ENCODE assay signal across 20 cellular contexts in the genomic region with DNA sequence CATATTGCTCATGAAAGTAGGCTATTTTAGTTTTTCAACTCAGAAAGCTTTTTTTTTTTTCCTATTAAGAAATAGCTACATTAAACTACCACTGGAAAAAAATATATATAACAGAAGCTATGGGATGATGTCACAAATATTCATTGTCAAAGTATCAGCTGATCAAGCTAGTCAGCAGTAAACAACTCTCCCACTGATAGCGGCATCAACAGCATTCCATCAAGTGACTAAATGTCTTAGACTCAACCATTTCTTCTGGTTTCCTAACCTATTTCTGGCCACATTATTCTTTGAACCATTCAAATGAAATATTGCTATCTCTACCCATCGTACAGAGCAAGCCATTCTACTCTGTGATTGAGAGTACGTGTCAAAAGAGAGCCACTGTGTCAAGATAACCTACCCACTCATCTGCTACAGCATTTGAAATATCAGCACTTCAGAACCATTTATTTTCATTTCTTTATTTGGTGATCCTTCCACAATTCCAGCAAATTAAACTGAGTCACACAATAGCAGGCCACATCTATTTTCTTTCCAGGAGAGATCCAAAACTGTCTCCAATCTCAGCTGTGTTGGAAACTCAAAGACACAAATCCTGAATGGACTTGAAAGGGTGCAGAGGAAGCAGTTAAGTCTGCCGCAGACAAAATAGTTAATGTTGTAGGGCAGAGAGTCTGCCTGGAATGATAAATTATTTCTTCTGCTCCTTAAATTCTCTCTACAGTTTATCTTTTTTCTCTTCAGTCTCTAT.
DNase-seq lines count a peak whose midpoint lies in the region; ATAC-seq and TF ChIP-seq lines count a peak whose summit lies in the region.
"Had no signal": no experiment of that assay in that cellular context is flagged by ENCODE, and none has a peak within 500 bp of the region (broad histone marks: within the 10 kb centered on the region; RNA-seq: fewer than 3 reads in every experiment).

No MANE protein-coding gene starts in this region.

- H3K4me1 ChIP-seq in thoracic aorta (ENCODE audit: control insufficient read depth in 1 of 2, low read depth in 2 of 2): peaks cover 0 to 21% of the 10 kb centered on the region in 2 donors
- H3K4me1 ChIP-seq in CD8-positive, alpha-beta T cell (ENCODE audit: insufficient read depth, low read length): no peaks in the 10 kb centered on the region
- H3K4me1 ChIP-seq: parathyroid adenoma had no signal

- TF ChIP-seq CTCF in coronary artery (IDR thresholded peaks at IDR 0.05): no peak
- TF ChIP-seq CTCF in mesothelial cell of epicardium (IDR thresholded peaks at IDR 0.05; ENCODE audit: unreplicated experiment): no peak
- TF ChIP-seq CTCF in thoracic aorta (IDR thresholded peaks at IDR 0.05): no peak
- no peak for TF ChIP-seq CTCF in CD8-positive, alpha-beta T cell (IDR thresholded peaks at IDR 0.05)

- CTCF ChIA-PET in CD8-positive, alpha-beta T cell (lab: Charles Lee): no interaction called here

- POLR2A ChIA-PET in CD8-positive, alpha-beta T cell (lab: Charles Lee): no interaction called here

- H3K27ac Mint-ChIP-seq in mesothelial cell of epicardium: peak overlapping the region; percentile 81
- H3K27ac Mint-ChIP-seq in CD8-positive, alpha-beta T cell: no peak overlapping the region
- H3K27ac Mint-ChIP-seq: activated B cell treated with CpG ODN at 0.5 μM for 24 hours; activated CD4-positive, alpha-beta memory T cell treated with anti-CD3 and anti-CD28 coated beads, Interleukin-2, amount 10 ng/mL, durations not matched to agents 7 days and 5 days; CD8-positive, alpha-beta memory T cell; endodermal cell; stimulated activated memory B cell treated with anti-CD40 and anti-IgM and Interleukin-4, amounts not matched to agents 10 μg/mL and 1 μg/mL and 100 μg/mL, for 72 hours had no signal

- H3K36me3 ChIP-seq in thoracic aorta: no peaks in the 10 kb centered on the region
- no peaks in the 10 kb centered on the region for H3K36me3 ChIP-seq in CD8-positive, alpha-beta T cell (ENCODE audit: insufficient read depth, low read length)
- H3K36me3 ChIP-seq: sigmoid colon had no signal

- no peaks in the 10 kb centered on the region for H3K9me3 ChIP-seq in thoracic aorta
- H3K9me3 ChIP-seq in CD8-positive, alpha-beta T cell (ENCODE audit: low read length): no peaks in the 10 kb centered on the region
- H3K9me3 ChIP-seq: sigmoid colon had no signal

- H3K4me3 ChIP-seq in coronary artery (peak overlapping the region; percentile 17), thoracic aorta (peak overlapping the region; percentile 17)
- H3K4me3 ChIP-seq in CD8-positive, alpha-beta T cell (ENCODE audit: low read depth, low read length): no peak overlapping the region
- H3K4me3 ChIP-seq: sigmoid colon had no signal

- H3K27me3 ChIP-seq in thoracic aorta (replicated peaks; ENCODE audit: insufficient read depth): no peaks in the 10 kb centered on the region
- no peaks in the 10 kb centered on the region for H3K27me3 ChIP-seq in CD8-positive, alpha-beta T cell (ENCODE audit: insufficient read depth, low read length)
- H3K27me3 ChIP-seq: sigmoid colon had no signal

- H3K9me3 Mint-ChIP-seq in mesothelial cell of epicardium: peaks cover 4% of the 10 kb centered on the region
- H3K9me3 Mint-ChIP-seq in CD8-positive, alpha-beta T cell: no peaks in the 10 kb centered on the region

- peaks cover 51% of the 10 kb centered on the region for H3K4me1 Mint-ChIP-seq in mesothelial cell of epicardium
- H3K4me1 Mint-ChIP-seq in CD8-positive, alpha-beta T cell (ENCODE audit: low read depth): no peaks in the 10 kb centered on the region
- H3K4me1 Mint-ChIP-seq: activated B cell treated with CpG ODN at 0.5 μM for 24 hours; activated CD4-positive, alpha-beta memory T cell treated with anti-CD3 and anti-CD28 coated beads, Interleukin-2, amount 10 ng/mL, durations not matched to agents 7 days and 5 days; CD8-positive, alpha-beta memory T cell; stimulated activated memory B cell treated with anti-CD40 and anti-IgM and Interleukin-4, amounts not matched to agents 10 μg/mL and 1 μg/mL and 100 μg/mL, for 72 hours had no signal

- DNase-seq in LHCN-M2 (ENCODE audit: low read depth) (peak; percentile 54), coronary artery (ENCODE audit: low spot score) (no peak), mesothelial cell of epicardium (ENCODE audit: low spot score in 2 of 2, unreplicated experiment in 2 of 2) (no peak), thoracic aorta (ENCODE audit: low spot score) (no peak), AG20443 (ENCODE audit: low spot score) (no peak)
- DNase-seq in stimulated activated CD4-positive, alpha-beta T cell treated with anti-CD3 and anti-CD28 coated beads, Interleukin-4, amount 100 ng/mL, for 24 hours: no peak
- DNase-seq in CD8-positive, alpha-beta T cell: no peak
- DNase-seq: activated B cell treated with CpG ODN at 0.5 μM for 24 hours; activated CD4-positive, alpha-beta memory T cell treated with anti-CD3 and anti-CD28 coated beads, Interleukin-2, amount 10 ng/mL, durations not matched to agents 7 days and 5 days; activated naive CD4-positive, alpha-beta T cell; activated T-cell treated with anti-CD3 and anti-CD28 coated beads, Interleukin-2, amount 50 U/mL, for 1 hour; CD8-positive, alpha-beta memory T cell; DMS79; endodermal cell; Kasumi-1; NCI-H510A treated with DMSO at 0.1 percent for 48 hours; sigmoid colon had no signal

- intact Hi-C loops in CD8-positive, alpha-beta T cell (cut with DNase I, micrococcal nuclease): no loop called here

- no peak overlapping the region for H3K4me3 Mint-ChIP-seq in mesothelial cell of epicardium
- H3K4me3 Mint-ChIP-seq in CD8-positive, alpha-beta T cell: no peak overlapping the region
- H3K4me3 Mint-ChIP-seq: activated B cell treated with CpG ODN at 0.5 μM for 24 hours; activated CD4-positive, alpha-beta memory T cell treated with anti-CD3 and anti-CD28 coated beads, Interleukin-2, amount 10 ng/mL, durations not matched to agents 7 days and 5 days; CD8-positive, alpha-beta memory T cell; endodermal cell; stimulated activated memory B cell treated with anti-CD40 and anti-IgM and Interleukin-4, amounts not matched to agents 10 μg/mL and 1 μg/mL and 100 μg/mL, for 72 hours had no signal

- H3K27me3 Mint-ChIP-seq in mesothelial cell of epicardium (ENCODE audit: low read depth): no peaks in the 10 kb centered on the region
- H3K27me3 Mint-ChIP-seq in CD8-positive, alpha-beta T cell (ENCODE audit: low read depth): no peaks in the 10 kb centered on the region
- H3K27me3 Mint-ChIP-seq: activated B cell treated with CpG ODN at 0.5 μM for 24 hours; activated CD4-positive, alpha-beta memory T cell treated with anti-CD3 and anti-CD28 coated beads, Interleukin-2, amount 10 ng/mL, durations not matched to agents 7 days and 5 days; stimulated activated memory B cell treated with anti-CD40 and anti-IgM and Interleukin-4, amounts not matched to agents 10 μg/mL and 1 μg/mL and 100 μg/mL, for 72 hours had no signal

- H3K36me3 Mint-ChIP-seq in mesothelial cell of epicardium: peaks cover 4% of the 10 kb centered on the region
- H3K36me3 Mint-ChIP-seq in CD8-positive, alpha-beta T cell: no peaks in the 10 kb centered on the region
- H3K36me3 Mint-ChIP-seq: CD8-positive, alpha-beta memory T cell; stimulated activated memory B cell treated with anti-CD40 and anti-IgM and Interleukin-4, amounts not matched to agents 10 μg/mL and 1 μg/mL and 100 μg/mL, for 72 hours had no signal

- H3K27ac ChIP-seq in coronary artery: peak overlapping the region in 1 of 2 donors; percentile 6
- H3K27ac ChIP-seq in thoracic aorta: peak overlapping the region; percentile 29 to 46
- no peak overlapping the region for H3K27ac ChIP-seq in CD8-positive, alpha-beta T cell (ENCODE audit: low read depth, low read length)
- H3K27ac ChIP-seq: parathyroid adenoma had no signal

- ATAC-seq in thoracic aorta (ENCODE audit: insufficient number of reproducible peaks, low FRiP score, low read depth) (no peak), GM21717 (IDR thresholded peaks at IDR 0.05; ENCODE audit: unreplicated experiment) (no peak)
- no peak for ATAC-seq in CD8-positive, alpha-beta T cell
- ATAC-seq: stimulated activated memory B cell treated with anti-CD40 and anti-IgM and Interleukin-4, amounts not matched to agents 10 μg/mL and 1 μg/mL and 100 μg/mL, for 72 hours had no signal
